ENCODE assay signal across 26 cellular contexts in genomic region chr10:75446508-75446907, GRCh38. TPM values are rescaled to one million over a fixed set of nuclear protein-coding genes. Genes with fewer than 3 reads are reported as not detected.
"Had no signal": no experiment of that assay in that cellular context is flagged by ENCODE, and none has a peak within 500 bp of the region (broad histone marks: within the 10 kb centered on the region; RNA-seq: fewer than 3 reads in every experiment).

No MANE protein-coding gene starts in this region.

- H3K27me3 ChIP-seq: colonic mucosa, esophagus muscularis mucosa, foreskin keratinocyte, gastroesophageal sphincter, heart left ventricle, hepatocyte, left lung had no signal

- ATAC-seq: effector memory CD8-positive, alpha-beta T cell; foreskin keratinocyte; gastroesophageal sphincter; heart left ventricle; left cardiac atrium; left lung; left ventricle myocardium superior; lower lobe of right lung; mucosa of descending colon had no signal

- FAIRE-seq: endometrium, endothelial cell of umbilical vein, frontal cortex, keratinocyte had no signal

- H2AFZ ChIP-seq: hepatocyte had no signal

- H3K4me3 Mint-ChIP-seq: dendritic cell treated with granulocyte-macrophage colony-stimulating factor and Interleukin-4, amounts not matched to agents 40 ng/mL and 50 ng/mL, for 4 days; effector memory CD8-positive, alpha-beta T cell; endodermal cell; immature natural killer cell; mesothelial cell of epicardium had no signal

- H3K4me1 ChIP-seq: colonic mucosa, foreskin keratinocyte, gastroesophageal sphincter, left lung had no signal

- H3K27me3 Mint-ChIP-seq: dendritic cell treated with granulocyte-macrophage colony-stimulating factor and Interleukin-4, amounts not matched to agents 40 ng/mL and 50 ng/mL, for 4 days had no signal

- H3K9me3 ChIP-seq: colonic mucosa had no signal

- H3K4me1 Mint-ChIP-seq: immature natural killer cell, naive B cell had no signal

- H3K27ac Mint-ChIP-seq: dendritic cell treated with granulocyte-macrophage colony-stimulating factor and Interleukin-4, amounts not matched to agents 40 ng/mL and 50 ng/mL, for 4 days; effector memory CD8-positive, alpha-beta T cell; endodermal cell; immature natural killer cell; mesothelial cell of epicardium; naive B cell had no signal

- H3K79me2 ChIP-seq: hepatocyte had no signal

- H3K36me3 ChIP-seq: colonic mucosa, esophagus muscularis mucosa, lower lobe of right lung had no signal

- H3K27ac ChIP-seq: colonic mucosa, esophagus muscularis mucosa, foreskin keratinocyte, gastroesophageal sphincter, heart left ventricle, hepatocyte, left lung, lower lobe of right lung had no signal

- H3K4me2 ChIP-seq: hepatocyte had no signal

- DNase-seq: colonic mucosa; cortex of kidney; effector CD8-positive, alpha-beta T cell; effector memory CD8-positive, alpha-beta T cell; foreskin keratinocyte; heart left ventricle; hypothalamus; immature natural killer cell; left cardiac atrium; left lung; left ventricle myocardium superior; lower lobe of right lung; mesenchymal stem cell; mucosa of descending colon; naive B cell had no signal

- H3K4me3 ChIP-seq: colonic mucosa, esophagus muscularis mucosa, gastroesophageal sphincter, heart left ventricle, hepatocyte, left lung, lower lobe of right lung, mucosa of descending colon had no signal

RNA-seq across cellular contexts. Expression of gene LRMDA, which starts 15.1 kb away (rescaled TPM):
- total RNA-seq: foreskin keratinocyte, myocyte had no signal
- polyA plus RNA-seq: foreskin keratinocyte, keratinocyte had no signal
